8 cellular contexts compared by ENCODE assay signal in the genomic region with DNA sequence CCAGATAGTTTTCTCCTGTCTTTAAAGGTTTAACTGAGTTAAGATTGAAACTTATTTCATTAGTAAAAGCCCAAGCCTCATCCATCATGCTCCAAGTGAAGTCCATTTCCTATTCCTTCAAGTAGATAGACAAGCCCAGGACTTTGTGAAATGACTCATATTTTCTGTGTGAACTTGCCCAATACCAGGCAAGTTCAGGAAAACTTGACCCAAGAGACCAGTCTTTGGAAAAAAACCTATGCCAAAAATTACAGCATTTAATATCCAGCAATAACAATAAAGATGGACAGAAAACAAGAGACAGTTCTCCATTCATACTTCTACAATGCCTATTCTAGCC. TPM values are rescaled to one million over a fixed set of nuclear protein-coding genes. Genes with fewer than 3 reads are reported as not detected.
DNase-seq lines count a peak whose midpoint lies in the region; ATAC-seq and TF ChIP-seq lines count a peak whose summit lies in the region.

No MANE protein-coding gene starts in this region.

- no peaks in the 10 kb centered on the region for H3K9me3 Mint-ChIP-seq in activated T-helper 1 cell treated with anti-CD3 and anti-CD28 coated beads, Interleukin-12 subunit alpha, Interleukin-12 subunit beta, Interleukin-2, Interleukin-4 antibody, amounts not matched to agents 30 ng/mL and 10 ng/mL and 1 ng/mL, durations not matched to agents 14 hours and 24 hours and 36 hours

- no peak for DNase-seq in activated T-helper 1 cell treated with anti-CD3 and anti-CD28 coated beads, Interleukin-12 subunit alpha, Interleukin-12 subunit beta, Interleukin-2, Interleukin-4 antibody, amounts not matched to agents 30 ng/mL and 10 ng/mL and 1 ng/mL, durations not matched to agents 14 hours and 24 hours and 36 hours (ENCODE audit: low spot score)
- no peak for DNase-seq in left ventricle myocardium inferior
- DNase-seq in smooth muscle cell (lab: John Stamatoyannopoulos, UW; ENCODE audit: unreplicated experiment) = no peak
- DNase-seq in NCI-H524 treated with DMSO at 0.1 percent for 48 hours (lab: John Stamatoyannopoulos, UW) = no peak
- no peak for DNase-seq in COLO668 (lab: John Stamatoyannopoulos, UW; ENCODE audit: unreplicated experiment)
- no peak for DNase-seq in stimulated activated CD8-positive, alpha-beta memory T cell treated with anti-CD3 and anti-CD28 coated beads, Interleukin-4, amount 100 ng/mL, for 48 hours

- intact Hi-C loops in activated T-helper 1 cell treated with anti-CD3 and anti-CD28 coated beads, Interleukin-12 subunit alpha, Interleukin-12 subunit beta, Interleukin-2, Interleukin-4 antibody, amounts not matched to agents 30 ng/mL and 10 ng/mL and 1 ng/mL, durations not matched to agents 14 hours and 24 hours and 36 hours (cut with micrococcal nuclease) = loop anchor here (1.0 to 2.0 kb wide), 4 partner anchors 38 to 143 kb away; a partner anchor contains a TSS
- intact Hi-C loops in left ventricle myocardium inferior (cut with micrococcal nuclease) = no loop called here

- no peak overlapping the region for H3K9ac ChIP-seq in HUES48 (ENCODE audit: low read depth, low read length)
- no peak overlapping the region for H3K9ac ChIP-seq in smooth muscle cell (ENCODE audit: low read depth)

- peaks cover 53% of the 10 kb centered on the region for H3K4me1 Mint-ChIP-seq in activated T-helper 1 cell treated with anti-CD3 and anti-CD28 coated beads, Interleukin-12 subunit alpha, Interleukin-12 subunit beta, Interleukin-2, Interleukin-4 antibody, amounts not matched to agents 30 ng/mL and 10 ng/mL and 1 ng/mL, durations not matched to agents 14 hours and 24 hours and 36 hours (ENCODE audit: low read depth)

- peak overlapping the region; percentile 88 for H3K4me3 Mint-ChIP-seq in activated T-helper 1 cell treated with anti-CD3 and anti-CD28 coated beads, Interleukin-12 subunit alpha, Interleukin-12 subunit beta, Interleukin-2, Interleukin-4 antibody, amounts not matched to agents 30 ng/mL and 10 ng/mL and 1 ng/mL, durations not matched to agents 14 hours and 24 hours and 36 hours

- H3K27me3 ChIP-seq in HUES48 (ENCODE audit: control insufficient read depth, insufficient read depth, low read length) (peaks cover 29% of the 10 kb centered on the region), left ventricle myocardium inferior (ENCODE audit: low read depth) (no peaks in the 10 kb centered on the region), smooth muscle cell (ENCODE audit: low read depth) (peaks cover 24% of the 10 kb centered on the region)

- H3K27me3 Mint-ChIP-seq in activated T-helper 1 cell treated with anti-CD3 and anti-CD28 coated beads, Interleukin-12 subunit alpha, Interleukin-12 subunit beta, Interleukin-2, Interleukin-4 antibody, amounts not matched to agents 30 ng/mL and 10 ng/mL and 1 ng/mL, durations not matched to agents 14 hours and 24 hours and 36 hours (ENCODE audit: insufficient read depth) = no peaks in the 10 kb centered on the region

- H3K27ac ChIP-seq in HUES48 (ENCODE audit: low read depth, low read length) (no peak overlapping the region), left ventricle myocardium inferior (replicated peaks) (peak overlapping the region; percentile 60), smooth muscle cell (ENCODE audit: low read depth) (no peak overlapping the region)

- no peak for ATAC-seq in HG03469 (IDR thresholded peaks at IDR 0.05; ENCODE audit: unreplicated experiment)

- peaks cover 7% of the 10 kb centered on the region; the same call in 1 of the 2 replicates for H3K4me1 ChIP-seq in HUES48 (ENCODE audit: control insufficient read depth, insufficient read depth, low read length)
- peaks cover 20% of the 10 kb centered on the region for H3K4me1 ChIP-seq in left ventricle myocardium inferior
- H3K4me1 ChIP-seq in smooth muscle cell (ENCODE audit: low read depth) = peaks cover 9% of the 10 kb centered on the region

- H3K4me2 ChIP-seq in smooth muscle cell = peak overlapping the region; percentile 96

- H3K4me3 ChIP-seq in HUES48 (ENCODE audit: low read depth, low read length) (0 out of 2 replicates have a peak overlapping the region, but pooled peaks have one; percentile 33), left ventricle myocardium inferior (peak overlapping the region; percentile 85), smooth muscle cell (peak overlapping the region; percentile 84)

- no peaks in the 10 kb centered on the region for H3F3A ChIP-seq in smooth muscle cell (ENCODE audit: low read depth)

- H3K36me3 Mint-ChIP-seq in activated T-helper 1 cell treated with anti-CD3 and anti-CD28 coated beads, Interleukin-12 subunit alpha, Interleukin-12 subunit beta, Interleukin-2, Interleukin-4 antibody, amounts not matched to agents 30 ng/mL and 10 ng/mL and 1 ng/mL, durations not matched to agents 14 hours and 24 hours and 36 hours (ENCODE audit: low read depth) = peaks cover 23% of the 10 kb centered on the region

- no peaks in the 10 kb centered on the region for H3K79me2 ChIP-seq in smooth muscle cell (ENCODE audit: low read depth)

- peak overlapping the region; percentile 96 for H2AFZ ChIP-seq in smooth muscle cell (ENCODE audit: low read depth)

- H4K20me1 ChIP-seq in smooth muscle cell (ENCODE audit: low read depth) = no peaks in the 10 kb centered on the region

- H3K9me3 ChIP-seq in HUES48 (ENCODE audit: control insufficient read depth, insufficient read depth, low read length) = no peaks in the 10 kb centered on the region; the same call in 1 of the 2 replicates
- no peaks in the 10 kb centered on the region for H3K9me3 ChIP-seq in left ventricle myocardium inferior (replicated peaks)
- no peaks in the 10 kb centered on the region for H3K9me3 ChIP-seq in smooth muscle cell (replicated peaks; ENCODE audit: low read depth)

- TF ChIP-seq CTCF in left ventricle myocardium inferior (IDR thresholded peaks at IDR 0.05; ENCODE audit: borderline replicate concordance) (no peak), smooth muscle cell (IDR thresholded peaks at IDR 0.05; ENCODE audit: borderline replicate concordance, insufficient read depth, poor library complexity, severe bottlenecking) (no peak)

- H3K36me3 ChIP-seq in HUES48 (ENCODE audit: control insufficient read depth, insufficient read depth, low read length) (no peaks in the 10 kb centered on the region), left ventricle myocardium inferior (peaks cover under 1% of the 10 kb centered on the region), smooth muscle cell (ENCODE audit: low read depth) (no peaks in the 10 kb centered on the region)

- peak overlapping the region; percentile 93 for H3K27ac Mint-ChIP-seq in activated T-helper 1 cell treated with anti-CD3 and anti-CD28 coated beads, Interleukin-12 subunit alpha, Interleukin-12 subunit beta, Interleukin-2, Interleukin-4 antibody, amounts not matched to agents 30 ng/mL and 10 ng/mL and 1 ng/mL, durations not matched to agents 14 hours and 24 hours and 36 hours

RNA-seq across cellular contexts. Expression of a gene that starts 0.4 kb away (rescaled TPM):
- 37.2 and 38.1 TPM in 2 replicates for total RNA-seq in activated T-helper 1 cell treated with anti-CD3 and anti-CD28 coated beads, Interleukin-12 subunit alpha, Interleukin-12 subunit beta, Interleukin-2, Interleukin-4 antibody, amounts not matched to agents 30 ng/mL and 10 ng/mL and 1 ng/mL, durations not matched to agents 14 hours and 24 hours and 36 hours
- total RNA-seq in left ventricle myocardium inferior (13.7 TPM), smooth muscle cell (1.7 and 4.1 TPM in 2 replicates)
- polyA plus RNA-seq in smooth muscle cell = 4.1 and 4.5 TPM in 2 replicates

RNA-seq across cellular contexts. Expression of a gene that starts 25.7 kb away (rescaled TPM):
- 146 and 147 TPM in 2 replicates for total RNA-seq in activated T-helper 1 cell treated with anti-CD3 and anti-CD28 coated beads, Interleukin-12 subunit alpha, Interleukin-12 subunit beta, Interleukin-2, Interleukin-4 antibody, amounts not matched to agents 30 ng/mL and 10 ng/mL and 1 ng/mL, durations not matched to agents 14 hours and 24 hours and 36 hours
- total RNA-seq in left ventricle myocardium inferior (217 TPM), smooth muscle cell (139 and 179 TPM in 2 replicates)
- polyA plus RNA-seq in smooth muscle cell = 29.1 and 30.9 TPM in 2 replicates

RNA-seq across cellular contexts. Expression of a gene that starts 37.3 kb away (rescaled TPM):
- total RNA-seq in activated T-helper 1 cell treated with anti-CD3 and anti-CD28 coated beads, Interleukin-12 subunit alpha, Interleukin-12 subunit beta, Interleukin-2, Interleukin-4 antibody, amounts not matched to agents 30 ng/mL and 10 ng/mL and 1 ng/mL, durations not matched to agents 14 hours and 24 hours and 36 hours = 33.9 and 34.8 TPM in 2 replicates
- total RNA-seq in left ventricle myocardium inferior (486 TPM), smooth muscle cell (22.8 and 23.2 TPM in 2 replicates)
- polyA plus RNA-seq in smooth muscle cell = 17.8 and 22.3 TPM in 2 replicates

Comparison
In these comparisons a context has a peak if more than half of its experiments do, and no peak if none do; other contexts are left out.
1. H3K4me3 ChIP-seq: peak in every context shown above with its lines; median percentile 85 in left ventricle myocardium inferior; 84 in smooth muscle cell; 33 in HUES48.
2. RNA of a gene that starts 37.3 kb away (total RNA-seq): 486 TPM in left ventricle myocardium inferior (single experiment); 33.9 to 34.8 TPM in activated T-helper 1 cell treated with anti-CD3 and anti-CD28 coated beads, Interleukin-12 subunit alpha, Interleukin-12 subunit beta, Interleukin-2, Interleukin-4 antibody, amounts not matched to agents 30 ng/mL and 10 ng/mL and 1 ng/mL, durations not matched to agents 14 hours and 24 hours and 36 hours and 22.8 to 23.2 TPM in smooth muscle cell; every median in the first group is over 10 times any median in the second.